9 cellular contexts compared by ENCODE assay signal in the genomic region with DNA sequence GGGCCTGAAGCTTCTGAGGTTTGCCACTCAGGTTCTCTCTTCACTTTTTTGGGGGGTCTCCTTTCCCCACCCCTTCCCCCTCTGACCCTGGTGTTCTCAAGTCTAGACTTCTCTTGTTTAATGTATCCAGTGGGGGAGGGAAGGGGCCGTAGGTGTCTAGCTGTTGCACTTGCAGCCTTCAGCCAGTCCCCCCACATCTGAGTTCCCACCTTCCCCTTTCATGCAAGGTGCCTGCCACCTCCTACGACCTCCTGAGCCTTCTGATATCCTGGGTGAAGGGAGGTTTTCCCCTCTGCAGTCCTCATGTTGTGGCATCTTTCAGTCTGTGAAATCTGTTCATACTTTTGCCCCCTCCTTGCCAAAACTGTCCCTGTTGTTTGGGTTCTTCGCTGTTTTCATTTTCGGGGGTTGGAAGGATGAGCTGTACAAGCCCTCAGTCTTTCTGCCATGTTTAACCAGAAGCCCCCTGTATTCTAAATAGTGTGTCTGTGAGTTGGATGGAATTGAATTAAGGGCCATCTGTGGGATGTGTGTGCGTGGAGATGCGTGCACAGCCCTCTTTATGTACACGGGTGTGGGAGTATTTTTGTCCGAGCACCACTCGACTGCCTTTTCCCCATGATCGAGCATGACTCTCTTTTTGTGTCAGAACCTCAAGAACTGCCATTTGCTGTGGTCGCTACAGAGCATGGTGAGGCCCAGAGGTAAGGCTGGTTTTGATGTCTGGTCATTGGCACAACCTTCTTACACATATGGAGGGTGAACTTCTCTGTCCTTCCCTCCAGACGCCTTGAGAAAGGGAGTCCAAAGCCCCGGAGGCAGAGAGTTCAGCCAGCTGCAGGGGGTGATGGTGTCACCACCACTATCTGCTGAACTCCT. TPM values are rescaled to one million over a fixed set of nuclear protein-coding genes. Genes with fewer than 3 reads are reported as not detected.
DNase-seq lines count a peak whose midpoint lies in the region; ATAC-seq and TF ChIP-seq lines count a peak whose summit lies in the region.
"Had no signal": no experiment of that assay in that cellular context is flagged by ENCODE, and none has a peak within 500 bp of the region (broad histone marks: within the 10 kb centered on the region; RNA-seq: fewer than 3 reads in every experiment).

No MANE protein-coding gene starts in this region.

- H3K4me2 ChIP-seq in skeletal muscle satellite cell (ENCODE audit: low read length), result peak overlapping the region; percentile 38

- WGBS in esophagus, 2 donors, result 48 to 53% methylated on average over 13 of the region's 13 CpGs

- H3K36me3 ChIP-seq in RWPE2 (ENCODE audit: low read depth) (peaks cover 25% of the 10 kb centered on the region), esophagus (ENCODE audit: control insufficient read depth in 2 of 2, insufficient read depth in 2 of 2, low read length in 1 of 2) (no peaks in the 10 kb centered on the region), skeletal muscle satellite cell (ENCODE audit: insufficient read depth, low read length) (peaks cover 15% of the 10 kb centered on the region)

- H3K4me3 ChIP-seq in GM12864 (ENCODE audit: low read depth, low read length) (peak overlapping the region; percentile 18), RWPE2 (ENCODE audit: severe bottlenecking) (no peak overlapping the region), esophagus (ENCODE audit: low read depth in 1 of 2, low read length in 2 of 2) (no peak overlapping the region), skeletal muscle satellite cell (ENCODE audit: low read length) (no peak overlapping the region)

- H3K4me1 ChIP-seq in RWPE2 (ENCODE audit: insufficient read depth, poor library complexity, severe bottlenecking), result peaks cover 43% of the 10 kb centered on the region
- peaks cover 17 to 27% of the 10 kb centered on the region in 2 donors for H3K4me1 ChIP-seq in esophagus (ENCODE audit: control insufficient read depth in 2 of 2, insufficient read depth in 2 of 2, low read length in 1 of 2)
- H3K4me1 ChIP-seq in skeletal muscle satellite cell (ENCODE audit: control insufficient read depth, insufficient read depth, low read length), result peaks cover 49% of the 10 kb centered on the region

- TF ChIP-seq CTCF in GM12864 (IDR thresholded peaks at IDR 0.05; ENCODE audit: low read depth, low read length, missing control alignments) (no peak), RWPE2 (IDR thresholded peaks at IDR 0.05; ENCODE audit: poor library complexity, severe bottlenecking) (no peak)

- H3K27me3 ChIP-seq in RWPE2 (ENCODE audit: insufficient read depth, poor library complexity, severe bottlenecking), result no peaks in the 10 kb centered on the region
- no peaks in the 10 kb centered on the region for H3K27me3 ChIP-seq in esophagus (ENCODE audit: control insufficient read depth in 1 of 2, insufficient read depth in 2 of 2, low read length in 2 of 2)
- H3K27me3 ChIP-seq in skeletal muscle satellite cell (ENCODE audit: control insufficient read depth, insufficient read depth, low read length), result no peaks in the 10 kb centered on the region

- DNase-seq in GM12864 (ENCODE audit: low read depth) (no peak), RWPE2 (ENCODE audit: low spot score) (no peak), NCI-H69 (lab: John Stamatoyannopoulos, UW) (no peak)
- DNase-seq: stimulated activated CD4-positive, alpha-beta T cell treated with anti-CD3 and anti-CD28 coated beads, Interleukin-4, amount 100 ng/mL, for 4 hours had no signal

- no peak overlapping the region for H3K9ac ChIP-seq in skeletal muscle satellite cell (ENCODE audit: low read depth, low read length)

- ATAC-seq in RWPE2 (ENCODE audit: low read depth) (no peak), GM19467 (IDR thresholded peaks at IDR 0.05; ENCODE audit: unreplicated experiment) (no peak), HG03432 (IDR thresholded peaks at IDR 0.05; ENCODE audit: unreplicated experiment) (no peak), HG03354 (IDR thresholded peaks at IDR 0.05; ENCODE audit: poor library complexity, severe bottlenecking, unreplicated experiment) (no peak)

- peak overlapping the region; percentile 36 for H3K27ac ChIP-seq in RWPE2 (ENCODE audit: poor library complexity, severe bottlenecking)
- H3K27ac ChIP-seq in esophagus (ENCODE audit: low read depth in 2 of 2, low read length in 1 of 2), result peak overlapping the region; percentile 8 to 52

- no peaks in the 10 kb centered on the region for H3K9me3 ChIP-seq in RWPE2 (ENCODE audit: severe bottlenecking)
- no peaks in the 10 kb centered on the region for H3K9me3 ChIP-seq in esophagus (ENCODE audit: control insufficient read depth in 2 of 2, insufficient read depth in 1 of 2, low read depth in 1 of 2, low read length in 1 of 2)
- H3K9me3 ChIP-seq in skeletal muscle satellite cell (replicated peaks; ENCODE audit: low read length), result no peaks in the 10 kb centered on the region

RNA-seq across cellular contexts. Expression of a gene that starts 23.6 kb away (rescaled TPM):
- polyA plus RNA-seq in esophagus, result 10 to 100 TPM; 26.8 to 60.0 TPM
- 51.7 and 54.2 TPM in 2 replicates for total RNA-seq in skeletal muscle satellite cell (2012; rRNA removed)
